12 cellular contexts compared by ENCODE assay signal in genomic region chr12:41769810-41770209, GRCh38.
DNase-seq lines count a peak whose midpoint lies in the region; ATAC-seq, FAIRE-seq and TF ChIP-seq lines count a peak whose summit lies in the region.
"Had no signal": no experiment of that assay in that cellular context is flagged by ENCODE, and none has a peak within 500 bp of the region (broad histone marks: within the 10 kb centered on the region; RNA-seq: fewer than 3 reads in every experiment).

No MANE protein-coding gene starts in this region.

- H3K36me3 Mint-ChIP-seq in T-helper 2 cell treated with Interferon-gamma antibody and Interleukin-4, amounts not matched to agents 5 μg/mL and 100 μg/mL, for 36 hours (ENCODE audit: low read depth), result no peaks in the 10 kb centered on the region
- H3K36me3 Mint-ChIP-seq: activated naive CD4-positive, alpha-beta T cell treated with anti-CD3 and anti-CD28 coated beads, Interleukin-2, amount 10 ng/mL, durations not matched to agents 7 days and 5 days had no signal

- TF ChIP-seq POLR2A in GM12891 (IDR thresholded peaks at IDR 0.05; ENCODE audit: low read depth, low read length), result no peak

- no peaks in the 10 kb centered on the region for H3K9me3 Mint-ChIP-seq in T-helper 2 cell treated with Interferon-gamma antibody and Interleukin-4, amounts not matched to agents 5 μg/mL and 100 μg/mL, for 36 hours
- H3K9me3 Mint-ChIP-seq: activated CD4-positive, alpha-beta T cell treated with anti-CD3 and anti-CD28 coated beads, Interleukin-2, amount 10 ng/mL, durations not matched to agents 7 days and 5 days; central memory CD8-positive, alpha-beta T cell had no signal

- FAIRE-seq in GM12891 (lab: Jason Lieb, UNC), result no peak

- H3K27me3 Mint-ChIP-seq in T-helper 2 cell treated with Interferon-gamma antibody and Interleukin-4, amounts not matched to agents 5 μg/mL and 100 μg/mL, for 36 hours (ENCODE audit: low read depth), result no peaks in the 10 kb centered on the region
- H3K27me3 Mint-ChIP-seq: activated CD4-positive, alpha-beta T cell treated with anti-CD3 and anti-CD28 coated beads, Interleukin-2, amount 10 ng/mL, durations not matched to agents 7 days and 5 days; activated naive CD4-positive, alpha-beta T cell treated with anti-CD3 and anti-CD28 coated beads, Interleukin-2, amount 10 ng/mL, durations not matched to agents 7 days and 5 days; central memory CD8-positive, alpha-beta T cell had no signal

- H3K4me3 Mint-ChIP-seq in T-helper 2 cell treated with Interferon-gamma antibody and Interleukin-4, amounts not matched to agents 5 μg/mL and 100 μg/mL, for 36 hours, result no peak overlapping the region
- H3K4me3 Mint-ChIP-seq: activated CD4-positive, alpha-beta T cell treated with anti-CD3 and anti-CD28 coated beads, Interleukin-2, amount 10 ng/mL, durations not matched to agents 7 days and 5 days; activated naive CD4-positive, alpha-beta T cell treated with anti-CD3 and anti-CD28 coated beads, Interleukin-2, amount 10 ng/mL, durations not matched to agents 7 days and 5 days; central memory CD8-positive, alpha-beta T cell had no signal

- H3K4me1 Mint-ChIP-seq in T-helper 2 cell treated with Interferon-gamma antibody and Interleukin-4, amounts not matched to agents 5 μg/mL and 100 μg/mL, for 36 hours (ENCODE audit: low read depth), result peaks cover 1% of the 10 kb centered on the region
- H3K4me1 Mint-ChIP-seq: activated naive CD4-positive, alpha-beta T cell treated with anti-CD3 and anti-CD28 coated beads, Interleukin-2, amount 10 ng/mL, durations not matched to agents 7 days and 5 days; central memory CD8-positive, alpha-beta T cell had no signal

- H3K27ac Mint-ChIP-seq in T-helper 2 cell treated with Interferon-gamma antibody and Interleukin-4, amounts not matched to agents 5 μg/mL and 100 μg/mL, for 36 hours, result no peak overlapping the region
- H3K27ac Mint-ChIP-seq: activated CD4-positive, alpha-beta T cell treated with anti-CD3 and anti-CD28 coated beads, Interleukin-2, amount 10 ng/mL, durations not matched to agents 7 days and 5 days; activated naive CD4-positive, alpha-beta T cell treated with anti-CD3 and anti-CD28 coated beads, Interleukin-2, amount 10 ng/mL, durations not matched to agents 7 days and 5 days had no signal

- peak; percentile 87 for ATAC-seq in GM18511 (IDR thresholded peaks at IDR 0.05; ENCODE audit: unreplicated experiment)
- peak; percentile 85 for ATAC-seq in GM19463 (IDR thresholded peaks at IDR 0.05; ENCODE audit: unreplicated experiment)
- ATAC-seq in HG02943 (IDR thresholded peaks at IDR 0.05; ENCODE audit: low read depth, unreplicated experiment), result peak; percentile 83
- ATAC-seq in HG03558 (IDR thresholded peaks at IDR 0.05; ENCODE audit: extremely low read depth, unreplicated experiment), result peak; percentile 93
- ATAC-seq: Panc1 had no signal

- no peak for DNase-seq in foreskin melanocyte
- no peak for DNase-seq in GM12891 (ENCODE audit: insufficient read length, low spot score)
- DNase-seq in NCI-H146 treated with DMSO at 0.1 percent for 48 hours (lab: John Stamatoyannopoulos, UW; ENCODE audit: unreplicated experiment), result no peak
- no peak for DNase-seq in T-helper 2 cell treated with Interferon-gamma antibody and Interleukin-4, amounts not matched to agents 5 μg/mL and 100 μg/mL, for 36 hours (ENCODE audit: low spot score)
- DNase-seq: activated CD4-positive, alpha-beta T cell treated with anti-CD3 and anti-CD28 coated beads, Interleukin-2, amount 10 ng/mL, durations not matched to agents 7 days and 5 days; activated naive CD4-positive, alpha-beta T cell treated with anti-CD3 and anti-CD28 coated beads, Interleukin-2, amount 10 ng/mL, durations not matched to agents 7 days and 5 days had no signal

TF ChIP-seq in GM12891, 5 proteins besides CTCF, POLR2A, EP300 and RAD21:
- no peak for TF ChIP-seq POLR2AphosphoS5 (IDR thresholded peaks at IDR 0.05; ENCODE audit: low read depth, low read length)
- no peak for TF ChIP-seq TAF1 (IDR thresholded peaks at IDR 0.05; ENCODE audit: low read depth, low read length)
- TF ChIP-seq SPI1 (IDR thresholded peaks at IDR 0.05; ENCODE audit: low read depth, low read length), result no peak
- TF ChIP-seq POU2F2 (IDR thresholded peaks at IDR 0.05; ENCODE audit: low read depth, low read length), result no peak
- no peak for TF ChIP-seq PAX5 (IDR thresholded peaks at IDR 0.05; ENCODE audit: insufficient read depth, low read length, severe bottlenecking)
TF ChIP-seq in GM12891: peak in this region for 0.
